ENCODE assay signal across 8 cellular contexts in the genomic region with DNA sequence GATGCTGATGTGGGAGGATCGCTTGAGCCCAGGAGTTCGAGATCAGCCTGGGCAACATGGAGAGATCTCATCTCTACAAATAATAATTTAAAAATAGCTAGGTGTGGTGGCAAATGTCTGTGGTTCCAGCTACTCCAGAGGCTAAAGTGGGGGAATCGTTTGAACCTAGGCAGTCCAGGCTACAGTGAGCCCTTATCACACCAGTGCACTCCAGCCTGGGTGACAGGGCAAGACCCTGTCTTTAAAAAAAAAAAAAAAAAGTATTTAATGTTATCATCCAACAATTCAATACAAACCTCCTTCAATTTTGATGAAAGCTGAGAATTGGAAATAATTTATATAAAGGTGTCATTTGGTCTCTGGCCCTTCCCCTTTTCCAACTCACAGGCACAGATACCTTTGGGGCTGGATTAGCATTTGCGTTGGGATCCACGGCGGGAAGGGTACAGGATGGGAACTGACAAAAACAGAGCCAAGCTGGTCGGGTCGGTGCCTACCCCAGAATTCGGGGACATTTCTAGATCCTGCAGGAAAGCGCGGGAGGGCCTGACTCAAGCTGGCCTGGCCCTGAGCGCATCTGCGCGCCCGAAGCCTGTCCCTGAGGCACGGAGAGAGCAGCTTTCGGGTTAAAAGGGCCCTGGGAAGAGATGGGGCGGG. TPM values are rescaled to one million over a fixed set of nuclear protein-coding genes. Genes with fewer than 3 reads are reported as not detected.
DNase-seq lines count a peak whose midpoint lies in the region; ATAC-seq, FAIRE-seq and TF ChIP-seq lines count a peak whose summit lies in the region.

No MANE protein-coding gene starts in this region.

- peak overlapping the region; percentile 63 to 93 for H3K9ac ChIP-seq in kidney (ENCODE audit: low read length in 2 of 2)

- H3K27ac ChIP-seq in kidney (ENCODE audit: low read depth in 2 of 2, low read length in 2 of 2) (peak overlapping the region; percentile 90 to 95), suprapubic skin (peak overlapping the region; percentile 93)

- H3K36me3 ChIP-seq in kidney (ENCODE audit: control insufficient read depth in 1 of 2, insufficient read depth in 2 of 2, low read length in 2 of 2) (no peaks in the 10 kb centered on the region), suprapubic skin (no peaks in the 10 kb centered on the region)

- H3K4me3 ChIP-seq in kidney (ENCODE audit: low read length in 2 of 2) (peak overlapping the region; percentile 78 to 82), suprapubic skin (peak overlapping the region; percentile 97)

- H3K27me3 Mint-ChIP-seq in activated T-cell treated with anti-CD3 and anti-CD28 coated beads, Interleukin-2, amount 50 U/mL, for 72 hours (ENCODE audit: low read depth), result no peaks in the 10 kb centered on the region
- H3K27me3 Mint-ChIP-seq in activated naive CD8-positive, alpha-beta T cell treated with anti-CD3 and anti-CD28 coated beads, Interleukin-2, amount 50 U/mL, for 24 hours, result no peaks in the 10 kb centered on the region

- peaks cover 32% of the 10 kb centered on the region for H3K4me1 Mint-ChIP-seq in activated T-cell treated with anti-CD3 and anti-CD28 coated beads, Interleukin-2, amount 50 U/mL, for 72 hours (ENCODE audit: low read depth)
- peaks cover 29% of the 10 kb centered on the region for H3K4me1 Mint-ChIP-seq in activated naive CD8-positive, alpha-beta T cell treated with anti-CD3 and anti-CD28 coated beads, Interleukin-2, amount 50 U/mL, for 24 hours

- H3K36me3 Mint-ChIP-seq in activated T-cell treated with anti-CD3 and anti-CD28 coated beads, Interleukin-2, amount 50 U/mL, for 72 hours (ENCODE audit: insufficient read depth in 2 of 2), result peaks cover 8 to 11% of the 10 kb centered on the region in 2 donors
- H3K36me3 Mint-ChIP-seq in activated naive CD8-positive, alpha-beta T cell treated with anti-CD3 and anti-CD28 coated beads, Interleukin-2, amount 50 U/mL, for 24 hours (ENCODE audit: low read depth), result peaks cover 13% of the 10 kb centered on the region

- intact Hi-C loops in kidney (cut with DNase I), result no loop called here

- H3K27me3 ChIP-seq in suprapubic skin, result no peaks in the 10 kb centered on the region

- H3K9me3 ChIP-seq in kidney (ENCODE audit: control insufficient read depth in 1 of 2, low read length in 2 of 2) (no peaks in the 10 kb centered on the region), suprapubic skin (no peaks in the 10 kb centered on the region)

- no peak for TF ChIP-seq CTCF in kidney (IDR thresholded peaks at IDR 0.05; ENCODE audit: borderline replicate concordance, extremely low read depth, insufficient read depth)
- TF ChIP-seq CTCF in suprapubic skin (IDR thresholded peaks at IDR 0.05), result no peak

- 17% methylated on average over 18 of the region's 18 CpGs for WGBS in suprapubic skin

- no peak for FAIRE-seq in kidney (lab: Jason Lieb, UNC)

- DNase-seq in activated T-cell treated with anti-CD3 and anti-CD28 coated beads, Interleukin-2, amount 50 U/mL, for 72 hours, result no peak
- DNase-seq in activated T-cell treated with anti-CD3 and anti-CD28 coated beads for 4 hours (no peak), kidney (peak; percentile 78), suprapubic skin (ENCODE audit: low spot score in 2 of 2) (no peak), AML-193 (lab: John Stamatoyannopoulos, UW) (no peak), GOT3 (lab: John Stamatoyannopoulos, UW) (no peak)
- no peak for DNase-seq in activated naive CD8-positive, alpha-beta T cell treated with anti-CD3 and anti-CD28 coated beads, Interleukin-2, amount 50 U/mL, for 24 hours

- H3K4me1 ChIP-seq in kidney (ENCODE audit: control insufficient read depth in 1 of 2, insufficient read depth in 1 of 2, low read depth in 1 of 2, low read length in 2 of 2) (peaks cover 8 to 15% of the 10 kb centered on the region in 2 donors), suprapubic skin (peaks cover 33% of the 10 kb centered on the region)

- peak overlapping the region; percentile 95 for H3K27ac Mint-ChIP-seq in activated T-cell treated with anti-CD3 and anti-CD28 coated beads, Interleukin-2, amount 50 U/mL, for 72 hours
- H3K27ac Mint-ChIP-seq in activated naive CD8-positive, alpha-beta T cell treated with anti-CD3 and anti-CD28 coated beads, Interleukin-2, amount 50 U/mL, for 24 hours, result peak overlapping the region; percentile 97

- no peak for TF ChIP-seq EP300 in suprapubic skin (IDR thresholded peaks at IDR 0.05)

- ATAC-seq in activated T-cell treated with anti-CD3 and anti-CD28 coated beads, Interleukin-2, amount 50 U/mL, for 72 hours (replicated peaks in 1 of 2), result peak; percentile 25
- ATAC-seq in HG03378 (IDR thresholded peaks at IDR 0.05; ENCODE audit: unreplicated experiment), result peak; percentile 16
- ATAC-seq in activated naive CD8-positive, alpha-beta T cell treated with anti-CD3 and anti-CD28 coated beads, Interleukin-2, amount 50 U/mL, for 24 hours, result peak; percentile 39

- H3K4me3 Mint-ChIP-seq in activated T-cell treated with anti-CD3 and anti-CD28 coated beads, Interleukin-2, amount 50 U/mL, for 72 hours, result peak overlapping the region; percentile 94 to 95
- peak overlapping the region; percentile 87 for H3K4me3 Mint-ChIP-seq in activated naive CD8-positive, alpha-beta T cell treated with anti-CD3 and anti-CD28 coated beads, Interleukin-2, amount 50 U/mL, for 24 hours

- no peaks in the 10 kb centered on the region for H3K9me3 Mint-ChIP-seq in activated T-cell treated with anti-CD3 and anti-CD28 coated beads, Interleukin-2, amount 50 U/mL, for 72 hours
- H3K9me3 Mint-ChIP-seq in activated naive CD8-positive, alpha-beta T cell treated with anti-CD3 and anti-CD28 coated beads, Interleukin-2, amount 50 U/mL, for 24 hours, result no peaks in the 10 kb centered on the region

- TF ChIP-seq POLR2A in suprapubic skin (IDR thresholded peaks at IDR 0.05), result no peak

RNA-seq across cellular contexts. Expression of a gene that starts 0.9 kb away (rescaled TPM):
- 100 to 1,000 TPM; 124 to 126 TPM for total RNA-seq in activated T-cell treated with anti-CD3 and anti-CD28 coated beads, Interleukin-2, amount 50 U/mL, for 72 hours
- 81.0 TPM for total RNA-seq in kidney
- 19.9 TPM for polyA plus RNA-seq in kidney (ENCODE audit: insufficient read depth, low read depth, low replicate concordance)
- total RNA-seq in suprapubic skin, result 10 to 100 TPM; 22.4 to 30.9 (median 27.4) TPM

RNA-seq across cellular contexts. Expression of a gene that starts 26.3 kb away (rescaled TPM):
- not detected for total RNA-seq in activated T-cell treated with anti-CD3 and anti-CD28 coated beads, Interleukin-2, amount 50 U/mL, for 72 hours
- total RNA-seq in kidney, result 0.57 TPM
- polyA plus RNA-seq in kidney (ENCODE audit: insufficient read depth, low read depth, low replicate concordance), result 4.8 TPM
- total RNA-seq in suprapubic skin, result not detected

RNA-seq across cellular contexts. Expression of a gene that starts 51.3 kb away (rescaled TPM):
- 10 to 100 TPM; 32.7 to 35.1 TPM for total RNA-seq in activated T-cell treated with anti-CD3 and anti-CD28 coated beads, Interleukin-2, amount 50 U/mL, for 72 hours
- total RNA-seq in kidney, result 18.4 TPM
- 80.1 TPM for polyA plus RNA-seq in kidney (ENCODE audit: insufficient read depth, low read depth, low replicate concordance)
- 10 to 100 TPM in 2 of 4 donors, 1 to 10 TPM in 2; 9.3 to 20.2 (median 10.2) TPM for total RNA-seq in suprapubic skin
